ENCODE assay signal across 1 cellular context in the genomic region with DNA sequence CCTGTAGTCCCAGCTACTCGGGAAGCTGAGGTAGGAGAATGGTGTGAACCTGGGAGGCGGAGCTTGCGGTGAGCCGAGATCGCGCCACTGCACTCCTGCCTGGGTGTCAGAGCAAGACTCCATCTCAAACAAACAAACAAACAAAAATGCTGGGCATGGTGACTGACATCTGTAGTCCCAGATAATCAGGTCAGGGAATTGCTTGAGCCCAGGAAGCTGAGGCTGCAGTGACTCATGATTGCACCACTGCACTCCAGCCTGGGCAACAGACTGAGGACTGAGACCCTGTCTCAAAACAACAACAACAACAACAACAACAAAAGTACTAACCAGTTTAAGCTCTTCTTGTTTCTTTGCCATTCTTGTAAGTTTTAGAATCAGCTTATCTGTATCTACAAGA.
TF ChIP-seq lines count a peak whose summit lies in the region.

No MANE protein-coding gene starts in this region.

TF ChIP-seq in IMR-90, 13 proteins besides CTCF, POLR2A, EP300 and RAD21 (continued from another document):
- TF ChIP-seq CEBPB (IDR thresholded peaks at IDR 0.05; ENCODE audit: low read depth, low read length) (peak; percentile 52), BHLHE40 (IDR thresholded peaks at IDR 0.05; ENCODE audit: low read depth, low read length) (no peak)
